Comparison of ENCODE assay signal across 8 cellular contexts in the genomic region with DNA sequence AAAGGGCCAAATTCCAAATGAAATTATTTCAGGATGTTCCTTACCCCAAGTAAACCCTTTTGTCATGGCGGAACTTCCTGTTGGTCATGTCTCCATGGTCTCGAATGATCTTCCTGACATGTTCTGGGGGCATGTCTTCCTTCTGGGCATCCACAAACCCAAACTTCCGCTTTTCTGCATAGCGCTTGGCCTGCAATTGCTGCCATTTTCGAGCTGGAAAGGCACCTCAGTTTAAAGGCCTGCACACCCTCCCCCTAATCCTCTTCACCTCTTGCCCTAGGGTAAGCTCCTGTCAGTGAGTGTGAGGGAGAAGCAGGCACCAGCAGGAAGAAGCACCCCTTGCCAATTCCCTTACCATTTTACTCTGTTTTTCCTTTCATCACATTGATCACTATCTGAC. TPM values are rescaled to one million over a fixed set of nuclear protein-coding genes. Genes with fewer than 3 reads are reported as not detected.
DNase-seq lines count a peak whose midpoint lies in the region; ATAC-seq and TF ChIP-seq lines count a peak whose summit lies in the region.

No MANE protein-coding gene starts in this region.

- no peak for ATAC-seq in GM21381 (IDR thresholded peaks at IDR 0.05; ENCODE audit: unreplicated experiment)

- DNase-seq in OCI-LY7 (ENCODE audit: low spot score), result no peak
- no peak for DNase-seq in endothelial cell (ENCODE audit: low spot score)
- no peak for DNase-seq in NCI-H2196 treated with DMSO at 0.1 percent for 48 hours (lab: John Stamatoyannopoulos, UW; ENCODE audit: unreplicated experiment)
- DNase-seq in HT-29 (ENCODE audit: low spot score), result no peak
- no peak for DNase-seq in NCI-H345 treated with DMSO at 0.1 percent for 48 hours (lab: John Stamatoyannopoulos, UW; ENCODE audit: unreplicated experiment)

- peak overlapping the region; percentile 99 for H3K4me3 Mint-ChIP-seq in endothelial cell (ENCODE audit: unreplicated experiment)

- H3K27ac ChIP-seq in OCI-LY7 (ENCODE audit: low read depth, low read length, poor library complexity, severe bottlenecking) (no peak overlapping the region), parathyroid adenoma (peak overlapping the region; percentile 95)

- no TSS peak for BruUV-seq in OCI-LY7 (replicated peaks; lab: Mats Ljungman, UMichigan)

- H3K4me1 ChIP-seq in ES-I3 (ENCODE audit: insufficient read depth, low read length) (no peaks in the 10 kb centered on the region), OCI-LY7 (ENCODE audit: insufficient read depth, low read length, poor library complexity, severe bottlenecking) (peaks cover 12% of the 10 kb centered on the region), parathyroid adenoma (peaks cover 6% of the 10 kb centered on the region)

- TF ChIP-seq CTCF in OCI-LY7 (conservative IDR thresholded peaks at IDR 0.05; ENCODE audit: low read length) (no peak), endothelial cell (IDR thresholded peaks at IDR 0.05; ENCODE audit: unreplicated experiment) (no peak), parathyroid adenoma (IDR thresholded peaks at IDR 0.05) (no peak)

- H3K27ac Mint-ChIP-seq in endothelial cell (ENCODE audit: unreplicated experiment), result peak overlapping the region; percentile 95

- peaks cover 30% of the 10 kb centered on the region for H3K79me2 ChIP-seq in OCI-LY7 (ENCODE audit: insufficient read depth, low read depth, low read length)
- peaks cover 40% of the 10 kb centered on the region for H3K79me2 ChIP-seq in parathyroid adenoma

- peaks cover 11% of the 10 kb centered on the region for H3K27me3 Mint-ChIP-seq in endothelial cell (ENCODE audit: unreplicated experiment)

- no peaks in the 10 kb centered on the region for H3K27me3 ChIP-seq in parathyroid adenoma (ENCODE audit: control insufficient read depth, insufficient read depth, low read length)

- POLR2A ChIA-PET in OCI-LY7 (lab: Charles Lee), result interaction anchor here (0.6 to 1.1 kb wide), 4 partner anchors 17 to 116 kb away, joined by 3 to 5 read pairs (median 4); no protein-coding TSS in a partner anchor

- peaks cover 41% of the 10 kb centered on the region for H3K36me3 Mint-ChIP-seq in endothelial cell (ENCODE audit: low read depth, unreplicated experiment)

- H2AFZ ChIP-seq in OCI-LY7 (ENCODE audit: low read length) (no peak overlapping the region), parathyroid adenoma (no peak overlapping the region)

- peak overlapping the region; percentile 92; the same call in 1 of the 2 replicates for H3K9ac ChIP-seq in ES-I3 (ENCODE audit: low read depth, low read length)
- no peak overlapping the region for H3K9ac ChIP-seq in parathyroid adenoma

- no peaks in the 10 kb centered on the region for H3K9me2 ChIP-seq in OCI-LY7 (ENCODE audit: insufficient read depth, low read length)

- H3K4me2 ChIP-seq in OCI-LY7 (ENCODE audit: low read length), result peak overlapping the region; percentile 68
- peak overlapping the region; percentile 90 for H3K4me2 ChIP-seq in parathyroid adenoma (ENCODE audit: low read length)

- H3K9me3 Mint-ChIP-seq in endothelial cell (ENCODE audit: unreplicated experiment), result no peaks in the 10 kb centered on the region

- peaks cover 27% of the 10 kb centered on the region for H3K4me1 Mint-ChIP-seq in endothelial cell (ENCODE audit: unreplicated experiment)

- CTCF ChIA-PET in OCI-LY7 (lab: Charles Lee; ENCODE audit: unreplicated experiment), result no interaction called here

- intact Hi-C loops in OCI-LY7 (cut with micrococcal nuclease; ENCODE audit: unreplicated experiment), result no loop called here

- H3K36me3 ChIP-seq in ES-I3 (ENCODE audit: insufficient read depth, low read length) (peaks cover 45% of the 10 kb centered on the region), OCI-LY7 (ENCODE audit: insufficient read depth, low read length) (peaks cover 52% of the 10 kb centered on the region), parathyroid adenoma (ENCODE audit: control insufficient read depth, insufficient read depth, low read length) (no peaks in the 10 kb centered on the region)

- H3K4me3 ChIP-seq in OCI-LY7 (ENCODE audit: low read depth, low read length, poor library complexity, severe bottlenecking), result peak overlapping the region; percentile 95
- H3K4me3 ChIP-seq in parathyroid adenoma (ENCODE audit: low read depth, low read length), result peak overlapping the region; percentile 84

- peaks cover 16% of the 10 kb centered on the region for H4K20me1 ChIP-seq in OCI-LY7 (ENCODE audit: insufficient read depth, low read length)

- H3K9me3 ChIP-seq in ES-I3 (ENCODE audit: control insufficient read depth, insufficient read depth, low read length) (no peaks in the 10 kb centered on the region), OCI-LY7 (ENCODE audit: low read length) (no peaks in the 10 kb centered on the region), parathyroid adenoma (ENCODE audit: control insufficient read depth, low read length) (no peaks in the 10 kb centered on the region)

RNA-seq across cellular contexts. Expression of gene PRPF8, which starts 1.2 kb away (rescaled TPM):
- total RNA-seq in OCI-LY7 (2014; rRNA removed; shearing (Covaris generic)), result 108 and 162 TPM in 2 replicates
- total RNA-seq in OCI-LY7 (2022) (404 and 427 TPM in 2 replicates), endothelial cell (ENCODE audit: unreplicated experiment) (295 TPM)
- total RNA-seq in HT-29 (2014; rRNA removed; shearing (Covaris generic)), result 92.7 and 92.8 TPM in 2 replicates

RNA-seq across cellular contexts. Expression of gene TLCD2, which starts 26.7 kb away (rescaled TPM):
- total RNA-seq in OCI-LY7 (2014; rRNA removed; shearing (Covaris generic)), result not detected in 2 replicates
- not detected in 2 replicates for total RNA-seq in OCI-LY7 (2022)
- 4.4 TPM for total RNA-seq in endothelial cell (ENCODE audit: unreplicated experiment)
- 0.56 and 0.97 TPM in 2 replicates for total RNA-seq in HT-29 (2014; rRNA removed; shearing (Covaris generic))

RNA-seq across cellular contexts. Expression of gene RILP, which starts 33.8 kb away (rescaled TPM):
- total RNA-seq in OCI-LY7 (2014; rRNA removed; shearing (Covaris generic)), result 0.82 and 3.2 TPM in 2 replicates
- total RNA-seq in OCI-LY7 (2022) (0.59 and 1.2 TPM in 2 replicates), endothelial cell (ENCODE audit: unreplicated experiment) (14.2 TPM)
- total RNA-seq in HT-29 (2014; rRNA removed; shearing (Covaris generic)), result 13.1 and 13.3 TPM in 2 replicates

RNA-seq across cellular contexts. Expression of gene SCARF1, which starts 38.0 kb away (rescaled TPM):
- total RNA-seq in OCI-LY7 (2014; rRNA removed; shearing (Covaris generic)), result 0.19 and 0.31 TPM in 2 replicates
- total RNA-seq in OCI-LY7 (2022) (0.29 and 0.41 TPM in 2 replicates), endothelial cell (ENCODE audit: unreplicated experiment) (289 TPM)
- 0.89 and 1.3 TPM in 2 replicates for total RNA-seq in HT-29 (2014; rRNA removed; shearing (Covaris generic))

RNA-seq across cellular contexts. Expression of gene WDR81, which starts 41.0 kb away (rescaled TPM):
- 12.2 and 19.1 TPM in 2 replicates for total RNA-seq in OCI-LY7 (2014; rRNA removed; shearing (Covaris generic))
- total RNA-seq in OCI-LY7 (2022) (23.5 and 24.4 TPM in 2 replicates), endothelial cell (ENCODE audit: unreplicated experiment) (20.0 TPM)
- 35.8 and 39.2 TPM in 2 replicates for total RNA-seq in HT-29 (2014; rRNA removed; shearing (Covaris generic))
